Comparison of ENCODE assay signal across 22 cellular contexts in genomic region chr7:34158311-34158710, GRCh38.
DNase-seq lines count a peak whose midpoint lies in the region; ATAC-seq and TF ChIP-seq lines count a peak whose summit lies in the region.
"Had no signal": no experiment of that assay in that cellular context is flagged by ENCODE, and none has a peak within 500 bp of the region (broad histone marks: within the 10 kb centered on the region; RNA-seq: fewer than 3 reads in every experiment).

No MANE protein-coding gene starts in this region.

- POLR2A ChIA-PET in activated CD8-positive, alpha-beta T cell treated with anti-CD3 and anti-CD28 coated beads, Interleukin-2, amount 10 ng/mL, durations not matched to agents 7 days and 5 days (lab: Charles Lee): no interaction called here

- CTCF ChIA-PET in activated CD8-positive, alpha-beta T cell treated with anti-CD3 and anti-CD28 coated beads, Interleukin-2, amount 10 ng/mL, durations not matched to agents 7 days and 5 days (lab: Charles Lee): no interaction called here

- intact Hi-C loops in uterus (cut with DNase I; ENCODE audit: low total_unique reads): no loop called here
- intact Hi-C loops in head of caudate nucleus (cut with DNase I): no loop called here

- no peak for TF ChIP-seq CTCF in gastroesophageal sphincter (IDR thresholded peaks at IDR 0.05)
- TF ChIP-seq CTCF in nephron (IDR thresholded peaks at IDR 0.05; ENCODE audit: unreplicated experiment in 3 of 3): no peak
- no peak for TF ChIP-seq CTCF in uterus (IDR thresholded peaks at IDR 0.05)

- H3K36me3 Mint-ChIP-seq in nephron (ENCODE audit: low read depth): no peaks in the 10 kb centered on the region
- H3K36me3 Mint-ChIP-seq in activated CD8-positive, alpha-beta T cell treated with anti-CD3 and anti-CD28 coated beads, Interleukin-2, amount 10 ng/mL, durations not matched to agents 7 days and 5 days (ENCODE audit: low read depth): no peaks in the 10 kb centered on the region
- H3K36me3 Mint-ChIP-seq: activated CD8-positive, alpha-beta memory T cell treated with anti-CD3 and anti-CD28 coated beads, Interleukin-2, amount 10 ng/mL, durations not matched to agents 7 days and 5 days; stimulated activated naive B cell treated with anti-CD40 and anti-IgM and Interleukin-4, amounts not matched to agents 10 μg/mL and 1 μg/mL and 100 μg/mL, for 72 hours had no signal

- peak; percentile 41 to 56 for DNase-seq in SHP77 (lab: John Stamatoyannopoulos, UW)
- no peak for DNase-seq in SHP77 treated with DMSO at 0.1 percent for 48 hours (lab: John Stamatoyannopoulos, UW)
- DNase-seq in uterus: peak; percentile 20 to 41
- DNase-seq in head of caudate nucleus: no peak
- no peak for DNase-seq in activated CD8-positive, alpha-beta T cell treated with anti-CD3 and anti-CD28 coated beads, Interleukin-2, amount 10 ng/mL, durations not matched to agents 7 days and 5 days
- DNase-seq: activated CD4-positive, CD25-positive, alpha-beta regulatory T cell treated with anti-CD3 and anti-CD28 coated beads, Interleukin-2, amount 50 U/mL, for 72 hours; activated CD8-positive, alpha-beta memory T cell treated with anti-CD3 and anti-CD28 coated beads, Interleukin-2, amount 10 ng/mL, durations not matched to agents 7 days and 5 days; activated gamma-delta T cell treated with Interleukin-2 at 50 U/mL for 16 hours; C1 segment of cervical spinal cord; colonic mucosa; DND-41; hypothalamus; KG1; NCI-H1105; stimulated activated CD4-positive, alpha-beta T cell treated with anti-CD3 and anti-CD28 coated beads, Interleukin-12 subunit alpha, Interleukin-12 subunit beta, amount 100 ng/mL, for 4 hours; stimulated activated naive B cell treated with anti-CD40 and anti-IgM and Interleukin-4, amounts not matched to agents 10 μg/mL and 1 μg/mL and 100 μg/mL, for 72 hours had no signal

- H3K27me3 ChIP-seq in gastroesophageal sphincter: no peaks in the 10 kb centered on the region
- no peaks in the 10 kb centered on the region for H3K27me3 ChIP-seq in uterus
- H3K27me3 ChIP-seq: colonic mucosa, SJSA1 had no signal

- TF ChIP-seq POLR2A in gastroesophageal sphincter (IDR thresholded peaks at IDR 0.05): no peak
- TF ChIP-seq POLR2A in uterus (IDR thresholded peaks at IDR 0.05): no peak

- peak; percentile 86 for ATAC-seq in gastroesophageal sphincter
- no peak for ATAC-seq in activated CD8-positive, alpha-beta T cell treated with anti-CD3 and anti-CD28 coated beads, Interleukin-2, amount 10 ng/mL, durations not matched to agents 7 days and 5 days
- no peak for ATAC-seq in GM18519 (IDR thresholded peaks at IDR 0.05; ENCODE audit: low FRiP score, unreplicated experiment)
- ATAC-seq: activated CD8-positive, alpha-beta memory T cell treated with anti-CD3 and anti-CD28 coated beads, Interleukin-2, amount 10 ng/mL, durations not matched to agents 7 days and 5 days; stimulated activated naive B cell treated with anti-CD40 and anti-IgM and Interleukin-4, amounts not matched to agents 10 μg/mL and 1 μg/mL and 100 μg/mL, for 72 hours had no signal

- H3K4me1 Mint-ChIP-seq in nephron: peaks cover 30% of the 10 kb centered on the region
- no peaks in the 10 kb centered on the region for H3K4me1 Mint-ChIP-seq in activated CD8-positive, alpha-beta T cell treated with anti-CD3 and anti-CD28 coated beads, Interleukin-2, amount 10 ng/mL, durations not matched to agents 7 days and 5 days (ENCODE audit: low read depth)
- H3K4me1 Mint-ChIP-seq: activated CD8-positive, alpha-beta memory T cell treated with anti-CD3 and anti-CD28 coated beads, Interleukin-2, amount 10 ng/mL, durations not matched to agents 7 days and 5 days; stimulated activated naive B cell treated with anti-CD40 and anti-IgM and Interleukin-4, amounts not matched to agents 10 μg/mL and 1 μg/mL and 100 μg/mL, for 72 hours had no signal

- H3K9me3 Mint-ChIP-seq in nephron: no peaks in the 10 kb centered on the region
- peaks cover 15% of the 10 kb centered on the region for H3K9me3 Mint-ChIP-seq in activated CD8-positive, alpha-beta T cell treated with anti-CD3 and anti-CD28 coated beads, Interleukin-2, amount 10 ng/mL, durations not matched to agents 7 days and 5 days (ENCODE audit: insufficient read depth)
- H3K9me3 Mint-ChIP-seq: stimulated activated naive B cell treated with anti-CD40 and anti-IgM and Interleukin-4, amounts not matched to agents 10 μg/mL and 1 μg/mL and 100 μg/mL, for 72 hours had no signal

- H3K36me3 ChIP-seq in gastroesophageal sphincter (no peaks in the 10 kb centered on the region), uterus (no peaks in the 10 kb centered on the region)
- H3K36me3 ChIP-seq: colonic mucosa, SJSA1 had no signal

- no peak overlapping the region for H3K4me3 ChIP-seq in gastroesophageal sphincter
- H3K4me3 ChIP-seq in uterus: no peak overlapping the region
- H3K4me3 ChIP-seq: A549, colonic mucosa, SJSA1 had no signal

- H3K4me1 ChIP-seq in gastroesophageal sphincter (peaks cover 4 to 44% (median 6%) of the 10 kb centered on the region in 3 donors), uterus (no peaks in the 10 kb centered on the region)
- H3K4me1 ChIP-seq: colonic mucosa, SJSA1 had no signal

- no peak for TF ChIP-seq EP300 in gastroesophageal sphincter (IDR thresholded peaks at IDR 0.05)

- WGBS in gastroesophageal sphincter (ENCODE audit: low coverage in 1 of 2), 2 donors: 44% methylated on average over 4 of the region's 6 CpGs; no CpG with 5 or more reads in 1 of the 2 donors

- H3K27ac Mint-ChIP-seq in nephron: peak overlapping the region in 2 of 3 experiments; percentile 25 to 51
- no peak overlapping the region for H3K27ac Mint-ChIP-seq in activated CD8-positive, alpha-beta T cell treated with anti-CD3 and anti-CD28 coated beads, Interleukin-2, amount 10 ng/mL, durations not matched to agents 7 days and 5 days
- H3K27ac Mint-ChIP-seq: activated CD8-positive, alpha-beta memory T cell treated with anti-CD3 and anti-CD28 coated beads, Interleukin-2, amount 10 ng/mL, durations not matched to agents 7 days and 5 days; stimulated activated naive B cell treated with anti-CD40 and anti-IgM and Interleukin-4, amounts not matched to agents 10 μg/mL and 1 μg/mL and 100 μg/mL, for 72 hours had no signal

- H3K27me3 Mint-ChIP-seq in nephron (ENCODE audit: low read depth): peaks cover 5% of the 10 kb centered on the region
- no peaks in the 10 kb centered on the region for H3K27me3 Mint-ChIP-seq in activated CD8-positive, alpha-beta T cell treated with anti-CD3 and anti-CD28 coated beads, Interleukin-2, amount 10 ng/mL, durations not matched to agents 7 days and 5 days (ENCODE audit: low read depth)
- H3K27me3 Mint-ChIP-seq: activated CD8-positive, alpha-beta memory T cell treated with anti-CD3 and anti-CD28 coated beads, Interleukin-2, amount 10 ng/mL, durations not matched to agents 7 days and 5 days; stimulated activated naive B cell treated with anti-CD40 and anti-IgM and Interleukin-4, amounts not matched to agents 10 μg/mL and 1 μg/mL and 100 μg/mL, for 72 hours had no signal

- H3K27ac ChIP-seq in gastroesophageal sphincter (peak overlapping the region in 3 of 4 donors; percentile 56 to 68 (median 64)), uterus (no peak overlapping the region)
- H3K27ac ChIP-seq: colonic mucosa, HL-60, SJSA1 had no signal

- no peaks in the 10 kb centered on the region for H3K9me3 ChIP-seq in gastroesophageal sphincter
- H3K9me3 ChIP-seq in uterus: no peaks in the 10 kb centered on the region
- H3K9me3 ChIP-seq: A549, colonic mucosa, SJSA1 had no signal

- no peak overlapping the region for H3K4me3 Mint-ChIP-seq in nephron
- H3K4me3 Mint-ChIP-seq in activated CD8-positive, alpha-beta T cell treated with anti-CD3 and anti-CD28 coated beads, Interleukin-2, amount 10 ng/mL, durations not matched to agents 7 days and 5 days: no peak overlapping the region
- H3K4me3 Mint-ChIP-seq: activated CD8-positive, alpha-beta memory T cell treated with anti-CD3 and anti-CD28 coated beads, Interleukin-2, amount 10 ng/mL, durations not matched to agents 7 days and 5 days; stimulated activated naive B cell treated with anti-CD40 and anti-IgM and Interleukin-4, amounts not matched to agents 10 μg/mL and 1 μg/mL and 100 μg/mL, for 72 hours had no signal

Comparison
In these comparisons a context has a peak if more than half of its experiments do, and no peak if none do; other contexts are left out.
1. DNase-seq: peak in SHP77 (2 of 2) and uterus (2 of 2); none in SHP77 treated with DMSO at 0.1 percent for 48 hours (single experiment), head of caudate nucleus (0 of 42) and activated CD8-positive, alpha-beta T cell treated with anti-CD3 and anti-CD28 coated beads, Interleukin-2, amount 10 ng/mL, durations not matched to agents 7 days and 5 days (single experiment).
2. H3K27ac ChIP-seq: peak in gastroesophageal sphincter (3 of 4); none in uterus (0 of 2).